Comparison of ENCODE assay signal across 12 cellular contexts in the genomic region with DNA sequence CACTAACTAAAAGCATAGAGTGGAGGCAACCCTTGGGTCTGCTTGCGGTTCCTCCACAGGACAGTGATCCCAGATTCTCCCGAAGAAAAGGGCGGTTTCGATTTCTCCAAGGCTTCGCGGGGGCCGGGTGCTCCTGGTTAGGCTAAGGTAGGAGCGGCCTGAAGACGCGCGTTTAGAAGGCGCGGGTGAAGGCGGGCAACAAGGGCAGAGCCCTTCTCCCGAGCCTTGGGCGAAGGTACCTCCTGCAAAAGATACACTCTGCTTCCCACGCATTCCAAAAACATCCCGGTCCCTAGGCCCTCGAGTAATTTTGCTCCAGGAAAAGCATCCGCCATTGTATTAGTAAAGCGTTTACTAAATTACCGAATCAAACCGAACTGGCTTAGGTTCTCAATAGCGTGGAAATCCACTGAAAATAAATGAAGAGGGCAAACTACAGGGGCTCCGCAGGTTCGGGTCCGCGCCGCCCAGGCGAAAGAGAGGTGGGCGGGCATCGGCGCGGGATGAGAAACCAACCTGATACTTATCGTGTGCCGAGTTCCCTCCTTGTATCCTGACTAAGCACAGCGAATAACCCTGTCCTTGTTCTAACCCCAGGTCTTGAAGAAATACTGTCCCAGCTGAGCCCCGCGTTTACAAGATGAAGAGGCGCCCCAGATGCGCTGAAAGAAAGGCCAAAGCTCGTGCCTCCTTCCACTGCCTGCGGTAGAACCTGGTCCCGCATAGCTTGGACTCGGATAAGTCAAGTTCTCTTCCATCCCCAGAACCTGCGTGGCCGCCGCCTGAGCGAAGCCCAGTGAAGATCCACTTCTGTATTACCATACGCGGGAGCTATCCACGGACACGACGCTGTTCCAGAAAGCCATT. TPM values are rescaled to one million over a fixed set of nuclear protein-coding genes. Genes with fewer than 3 reads are reported as not detected.
DNase-seq lines count a peak whose midpoint lies in the region; ATAC-seq, FAIRE-seq and TF ChIP-seq lines count a peak whose summit lies in the region.
"Had no signal": no experiment of that assay in that cellular context is flagged by ENCODE, and none has a peak within 500 bp of the region (broad histone marks: within the 10 kb centered on the region; RNA-seq: fewer than 3 reads in every experiment).

No MANE protein-coding gene starts in this region.

- H2BK5ac ChIP-seq in H1 (ENCODE audit: low read depth, low read length), result no peak overlapping the region

- peaks cover 14% of the 10 kb centered on the region; the same call in 1 of the 2 replicates for H3K23me2 ChIP-seq in H1 (ENCODE audit: low read depth, low read length)

- DNase-seq in AG10803 (ENCODE audit: low read depth) (no peak), HAP-1 (ENCODE audit: low spot score in 2 of 2) (no peak), H1 (ENCODE audit: low read depth in 1 of 2, low spot score in 2 of 2) (peak in 1 of 2 experiments; percentile 50), osteoblast (ENCODE audit: insufficient read length, low spot score, missing footprints) (peak; percentile 79), left lobe of liver (ENCODE audit: low spot score) (no peak)
- DNase-seq: activated CD4-positive, alpha-beta T cell treated with anti-CD3 and anti-CD28 coated beads, Interleukin-2, amount 10 ng/mL, durations not matched to agents 24 days and 14 days; HCEC 1CT; NCI-H187 had no signal

- H2AFZ ChIP-seq in H1 (ENCODE audit: low read length) (no peak overlapping the region), osteoblast (ENCODE audit: low read length) (no peak overlapping the region)

- no peak overlapping the region for H3K9ac ChIP-seq in H1 (replicated peaks in 1 of 4; ENCODE audit: extremely low read depth in 1 of 4, low read depth in 3 of 4, low read length in 3 of 4)

- H4K8ac ChIP-seq in H1 (ENCODE audit: extremely low read depth, insufficient read depth, low read length), result no peak overlapping the region

- no peak overlapping the region for H3K27ac ChIP-seq in H1 (ENCODE audit: low read depth, low read length)
- H3K27ac ChIP-seq in osteoblast (ENCODE audit: low read depth, low read length), result no peak overlapping the region
- H3K27ac ChIP-seq: neutrophil had no signal

- no peak overlapping the region for H3K56ac ChIP-seq in H1 (replicated peaks; ENCODE audit: insufficient read length, low read depth, low read length)

- H3K4me2 ChIP-seq in H1 (ENCODE audit: insufficient read depth in 1 of 2, low read depth in 2 of 2, low read length in 2 of 2) (peak overlapping the region; percentile 55 to 86; a peak in 2 of 4 replicates), osteoblast (ENCODE audit: insufficient read depth, low read length) (peak overlapping the region; percentile 51)

- H3K14ac ChIP-seq in H1 (ENCODE audit: insufficient read length), result no peak overlapping the region

- H2BK12ac ChIP-seq in H1 (ENCODE audit: low read depth, low read length), result peak overlapping the region; percentile 75; the same call in 1 of the 2 replicates

- peak overlapping the region; percentile 92 for H2BK15ac ChIP-seq in H1 (ENCODE audit: low read length)

- TF ChIP-seq POLR2A in H1 (IDR thresholded peaks at IDR 0.05; ENCODE audit: control extremely low read depth in 1 of 2, low read depth in 2 of 2, low read length in 2 of 2), result no peak

- no peak overlapping the region for H4K5ac ChIP-seq in H1 (ENCODE audit: insufficient read length, low read depth, low read length)

- 0 out of 2 replicates have a peak overlapping the region, but pooled peaks have one; percentile 10 for H2AK5ac ChIP-seq in H1 (ENCODE audit: low read depth, low read length)

- CTCF ChIA-PET in H1 (lab: Charles Lee; ENCODE audit: partially characterized antibody), result interaction anchor here (0.6 to 2.4 kb wide), 8 partner anchors 8 to 225 kb away, joined by 3 to 11 read pairs (median 4); no protein-coding TSS in a partner anchor

- H3K4me1 ChIP-seq in HAP-1, result peaks cover 9% of the 10 kb centered on the region; the same call in 1 of the 2 replicates
- H3K4me1 ChIP-seq in H1 (replicated peaks in 1 of 4; ENCODE audit: control insufficient read depth in 3 of 4, insufficient read depth in 4 of 4, low read length in 3 of 4), result peaks cover 0 to 35% (median 14%) of the 10 kb centered on the region in 4 experiments; a peak in 6 of 7 replicates
- H3K4me1 ChIP-seq in osteoblast (ENCODE audit: insufficient read depth, low read length), result no peaks in the 10 kb centered on the region

- H3K27me3 ChIP-seq in HAP-1 (ENCODE audit: low read depth) (no peaks in the 10 kb centered on the region), H1 (replicated peaks in 1 of 4; ENCODE audit: control insufficient read depth in 3 of 4, extremely low read depth in 1 of 4, insufficient read depth in 3 of 4, low read length in 3 of 4) (peaks cover 96 to 100% (median 100%) of the 10 kb centered on the region in 4 experiments), osteoblast (ENCODE audit: insufficient read depth, low read length) (peaks cover 97% of the 10 kb centered on the region)

- FAIRE-seq in H1 (lab: Jason Lieb, UNC), result no peak

- 9% methylated on average over 48 of the region's 54 CpGs; no CpG with 5 or more reads in 1 of the 2 experiments for WGBS in H1 (ENCODE audit: extremely low coverage in 1 of 2, insufficient coverage in 1 of 2, insufficient read length in 1 of 2, insufficient replicate concordance in 2 of 2, low coverage in 1 of 2, low lambda C conversion rate in 2 of 2, missing lambda C conversion rate in 1 of 2), 2 experiments

- H4K20me1 ChIP-seq in H1 (replicated peaks in 1 of 2; ENCODE audit: control insufficient read depth in 1 of 2, insufficient read depth in 2 of 2, low read length in 2 of 2) (peaks cover 12 to 25% of the 10 kb centered on the region in 2 experiments), osteoblast (ENCODE audit: insufficient read depth, low read length) (no peaks in the 10 kb centered on the region)

- no peak overlapping the region for H3K18ac ChIP-seq in H1 (ENCODE audit: extremely low read depth, low read length)

- peaks cover 7% of the 10 kb centered on the region for H3K36me3 ChIP-seq in HAP-1 (replicated peaks)
- peaks cover 0 to 9% (median 0%) of the 10 kb centered on the region in 4 experiments; a peak in 1 of 8 replicates for H3K36me3 ChIP-seq in H1 (ENCODE audit: control insufficient read depth in 2 of 4, insufficient read depth in 4 of 4, low read length in 3 of 4)
- no peaks in the 10 kb centered on the region for H3K36me3 ChIP-seq in osteoblast (ENCODE audit: insufficient read depth, low read length)
- H3K36me3 ChIP-seq: neutrophil had no signal

- no peak overlapping the region for H3K23ac ChIP-seq in H1 (ENCODE audit: insufficient read length)

- TF ChIP-seq CTCF in AG10803 (conservative IDR thresholded peaks at IDR 0.05; ENCODE audit: low read length) (no peak), H1 (IDR thresholded peaks at IDR 0.05; ENCODE audit: control extremely low read depth in 1 of 3, insufficient read depth in 1 of 3, low read depth in 1 of 3, low read length in 3 of 3) (no peak), osteoblast (IDR thresholded peaks at IDR 0.05; ENCODE audit: extremely low read depth, low read depth, low read length) (no peak)

- POLR2A ChIA-PET in H1 (lab: Charles Lee; ENCODE audit: partially characterized antibody), result interaction anchor here (0.6 kb wide), 1 partner anchor 81 kb away, joined by 4 read pairs; no protein-coding TSS in a partner anchor

- H4K91ac ChIP-seq in H1 (replicated peaks; ENCODE audit: insufficient read length, low read length), result no peak overlapping the region

- peaks cover 6% of the 10 kb centered on the region; the same call in 1 of the 2 replicates for H3K9me3 ChIP-seq in HAP-1
- H3K9me3 ChIP-seq in H1 (ENCODE audit: insufficient read depth in 2 of 2, low read depth in 1 of 2, low read length in 1 of 2), result no peaks in the 10 kb centered on the region
- no peaks in the 10 kb centered on the region for H3K9me3 ChIP-seq in osteoblast (ENCODE audit: low read depth, low read length)
- H3K9me3 ChIP-seq: neutrophil had no signal

- no peak overlapping the region for H3K4ac ChIP-seq in H1 (replicated peaks; ENCODE audit: insufficient read length, low read depth, low read length)

- H2BK20ac ChIP-seq in H1 (ENCODE audit: low read length), result 0 out of 2 replicates have a peak overlapping the region, but pooled peaks have one; percentile 18

- no peak for TF ChIP-seq EP300 in H1 (IDR thresholded peaks at IDR 0.05; ENCODE audit: borderline replicate concordance in 1 of 2, low read depth in 2 of 2, low read length in 2 of 2)

- H3K79me2 ChIP-seq in H1 (ENCODE audit: control insufficient read depth in 1 of 2, insufficient read depth in 2 of 2, low read length in 2 of 2), result no peaks in the 10 kb centered on the region
- no peaks in the 10 kb centered on the region for H3K79me2 ChIP-seq in osteoblast (ENCODE audit: insufficient read depth, low read length)

- ATAC-seq in left lobe of liver, result no peak
- ATAC-seq in GM21381 (IDR thresholded peaks at IDR 0.05; ENCODE audit: unreplicated experiment), result no peak
- no peak for ATAC-seq in HG03565 (IDR thresholded peaks at IDR 0.05; ENCODE audit: unreplicated experiment)
- ATAC-seq in GM18873 (IDR thresholded peaks at IDR 0.05; ENCODE audit: low FRiP score, unreplicated experiment), result no peak

- in situ Hi-C loops in HAP-1 (cut with MboI; ENCODE audit: low sequenced_read_pairs), result no loop called here

- H3K4me3 ChIP-seq in AG10803 (ENCODE audit: low read length), result peak overlapping the region; percentile 39
- H3K4me3 ChIP-seq in HAP-1, result peak overlapping the region; percentile 59
- H3K4me3 ChIP-seq in H1 (ENCODE audit: extremely low read depth in 1 of 4, insufficient read depth in 2 of 4, low read depth in 3 of 4, low read length in 4 of 4), result peak overlapping the region in 1 of 4 experiments; percentile 54; a peak in 2 of 8 replicates
- H3K4me3 ChIP-seq in osteoblast (ENCODE audit: insufficient read depth, low read length), result peak overlapping the region; percentile 23

- H2BK120ac ChIP-seq in H1 (replicated peaks; ENCODE audit: low read depth, low read length), result no peak overlapping the region

- no peak for TF ChIP-seq RAD21 in H1 (IDR thresholded peaks at IDR 0.05 in 1 of 2, conservative IDR thresholded peaks at IDR 0.05 in 1 of 2; ENCODE audit: low read depth in 2 of 2, low read length in 2 of 2)

- no peaks in the 10 kb centered on the region for H3K79me1 ChIP-seq in H1 (ENCODE audit: low read depth, low read length)

TF ChIP-seq in H1, 55 proteins besides CTCF, POLR2A, EP300 and RAD21 (continues in another document):
- peak; percentile 9 for TF ChIP-seq ASH2L (IDR thresholded peaks at IDR 0.05; ENCODE audit: low read length)
- no peak for TF ChIP-seq BRCA1 (IDR thresholded peaks at IDR 0.05; ENCODE audit: low read depth, low read length)

RNA-seq across cellular contexts. Expression of a gene that starts 1.9 kb away (rescaled TPM):
- 0.17 and 0.21 TPM in 2 replicates for total RNA-seq in H1 (2021; fragmentation: NEBNext Ultra II Directional; extraction: Animal tissue kit (Norgen Biotek cat#: 25700))
- 0.05 TPM in 1 of 2 replicates, not detected in the other for polyA plus RNA-seq in H1 (2011; rRNA removed)
- polyA plus RNA-seq in H1 (2011; cell fraction: cytosol; rRNA removed), result 0.09 TPM
- polyA plus RNA-seq in H1 (2011; cell fraction: nucleus; rRNA removed), result 0.19 TPM
- polyA plus RNA-seq in H1 (2012, experiment 1 of 2), result not detected in 4 replicates
- polyA plus RNA-seq in H1 (2012, experiment 2 of 2), result 0.64 TPM
- polyA plus RNA-seq in H1 (2013, experiment 1 of 2), result 0.06 TPM
- polyA plus RNA-seq in H1 (2013, experiment 2 of 2), result 0.20 TPM
- 0.07 TPM in 1 of 2 replicates, not detected in the other for polyA minus RNA-seq in H1 (2011; rRNA and poly(A)+ RNA removed)
- polyA minus RNA-seq in H1 (2011; cell fraction: cytosol; rRNA and poly(A)+ RNA removed), result not detected
- polyA minus RNA-seq in H1 (2011; cell fraction: nucleus; rRNA and poly(A)+ RNA removed), result not detected
- total RNA-seq in osteoblast (under 0.01 TPM in 1 of 2 replicates, not detected in the other), left lobe of liver (not detected)
- total RNA-seq: activated CD4-positive, alpha-beta T cell treated with anti-CD3 and anti-CD28 coated beads, Interleukin-2, amount 10 ng/mL, durations not matched to agents 24 days and 14 days had no signal
